Comparison of ENCODE assay signal across 10 cellular contexts in genomic region chr1:66281808-66282207, GRCh38.
DNase-seq lines count a peak whose midpoint lies in the region; ATAC-seq and TF ChIP-seq lines count a peak whose summit lies in the region.
"Had no signal": no experiment of that assay in that cellular context is flagged by ENCODE, and none has a peak within 500 bp of the region (broad histone marks: within the 10 kb centered on the region; RNA-seq: fewer than 3 reads in every experiment).

No MANE protein-coding gene starts in this region.

- DNase-seq in CD4-positive, alpha-beta memory T cell = no peak
- DNase-seq in activated naive CD8-positive, alpha-beta T cell treated with anti-CD3 and anti-CD28 coated beads, Interleukin-2, amount 10 ng/mL, durations not matched to agents 7 days and 5 days = no peak
- DNase-seq in naive thymus-derived CD8-positive, alpha-beta T cell = no peak
- DNase-seq in CD1c-positive myeloid dendritic cell (ENCODE audit: extremely low spot score) = no peak
- DNase-seq in NCI-H2081 treated with DMSO at 0.1 percent for 48 hours (lab: John Stamatoyannopoulos, UW) = no peak
- DNase-seq: anterior cingulate cortex had no signal

- H3K4me1 Mint-ChIP-seq in CD4-positive, alpha-beta memory T cell = peaks cover 73 to 98% (median 86%) of the 10 kb centered on the region in 4 donors
- H3K4me1 Mint-ChIP-seq in activated naive CD8-positive, alpha-beta T cell treated with anti-CD3 and anti-CD28 coated beads, Interleukin-2, amount 10 ng/mL, durations not matched to agents 7 days and 5 days = peaks cover 74% of the 10 kb centered on the region
- H3K4me1 Mint-ChIP-seq in naive thymus-derived CD8-positive, alpha-beta T cell = peaks cover 43 to 92% (median 87%) of the 10 kb centered on the region in 4 donors

- H3K4me3 Mint-ChIP-seq in CD4-positive, alpha-beta memory T cell = peak overlapping the region in 3 of 8 donors; percentile 11 to 51 (median 40)
- H3K4me3 Mint-ChIP-seq in activated naive CD8-positive, alpha-beta T cell treated with anti-CD3 and anti-CD28 coated beads, Interleukin-2, amount 10 ng/mL, durations not matched to agents 7 days and 5 days = no peak overlapping the region
- peak overlapping the region in 2 of 10 donors; percentile 34 to 48 for H3K4me3 Mint-ChIP-seq in naive thymus-derived CD8-positive, alpha-beta T cell
- H3K4me3 Mint-ChIP-seq: immature natural killer cell had no signal

- H3K27ac ChIP-seq in CD4-positive, alpha-beta memory T cell (ENCODE audit: low read depth, low read length) = peak overlapping the region; percentile 57
- H3K27ac ChIP-seq: suprapubic skin had no signal

- no peaks in the 10 kb centered on the region for H3K9me3 Mint-ChIP-seq in CD4-positive, alpha-beta memory T cell
- H3K9me3 Mint-ChIP-seq in activated naive CD8-positive, alpha-beta T cell treated with anti-CD3 and anti-CD28 coated beads, Interleukin-2, amount 10 ng/mL, durations not matched to agents 7 days and 5 days = no peaks in the 10 kb centered on the region
- H3K9me3 Mint-ChIP-seq in naive thymus-derived CD8-positive, alpha-beta T cell = no peaks in the 10 kb centered on the region

- intact Hi-C loops in CD4-positive, alpha-beta memory T cell (cut with micrococcal nuclease) = loop anchor here (1.0 to 2.0 kb wide), 6 partner anchors 19 to 164 kb away; no protein-coding TSS in a partner anchor

- POLR2A ChIA-PET in CD4-positive, alpha-beta memory T cell (lab: Charles Lee; ENCODE audit: partially characterized antibody) = interaction anchor here (0.6 to 9.9 kb wide), 12 partner anchors 7 to 163 kb away, joined by 3 to 65 read pairs (median 8); no protein-coding TSS in a partner anchor
- POLR2A ChIA-PET in activated naive CD8-positive, alpha-beta T cell treated with anti-CD3 and anti-CD28 coated beads, Interleukin-2, amount 10 ng/mL, durations not matched to agents 7 days and 5 days (lab: Charles Lee) = interaction anchor here (0.8 to 1.6 kb wide), 8 partner anchors 19 to 69 kb away, joined by 3 to 15 read pairs (median 4); no protein-coding TSS in a partner anchor
- POLR2A ChIA-PET in naive thymus-derived CD8-positive, alpha-beta T cell (lab: Charles Lee) = interaction anchor here (0.6 to 2.2 kb wide), 8 partner anchors 20 to 165 kb away, joined by 3 to 11 read pairs (median 4); no protein-coding TSS in a partner anchor

- no peak for ATAC-seq in activated naive CD8-positive, alpha-beta T cell treated with anti-CD3 and anti-CD28 coated beads, Interleukin-2, amount 10 ng/mL, durations not matched to agents 7 days and 5 days (ENCODE audit: low read depth)
- no peak for ATAC-seq in naive thymus-derived CD8-positive, alpha-beta T cell
- ATAC-seq in GM21619 (IDR thresholded peaks at IDR 0.05; ENCODE audit: unreplicated experiment) = no peak

- CTCF ChIA-PET in CD4-positive, alpha-beta memory T cell (lab: Charles Lee; ENCODE audit: partially characterized antibody) = interaction anchor here (1.0 to 3.7 kb wide), 21 partner anchors 8 to 321 kb away, joined by 3 to 63 read pairs (median 6); no protein-coding TSS in a partner anchor

- peaks cover 94% of the 10 kb centered on the region for H3K4me1 ChIP-seq in CD4-positive, alpha-beta memory T cell (ENCODE audit: insufficient read depth, low read length)

- peak overlapping the region; percentile 93 to 97 (median 95) for H3K27ac Mint-ChIP-seq in CD4-positive, alpha-beta memory T cell
- peak overlapping the region; percentile 75 for H3K27ac Mint-ChIP-seq in activated naive CD8-positive, alpha-beta T cell treated with anti-CD3 and anti-CD28 coated beads, Interleukin-2, amount 10 ng/mL, durations not matched to agents 7 days and 5 days
- peak overlapping the region; percentile 66 to 85 (median 77) for H3K27ac Mint-ChIP-seq in naive thymus-derived CD8-positive, alpha-beta T cell

- H3K27me3 Mint-ChIP-seq in CD4-positive, alpha-beta memory T cell = peaks cover 0 to 3% of the 10 kb centered on the region in 2 donors
- H3K27me3 Mint-ChIP-seq in activated naive CD8-positive, alpha-beta T cell treated with anti-CD3 and anti-CD28 coated beads, Interleukin-2, amount 10 ng/mL, durations not matched to agents 7 days and 5 days = no peaks in the 10 kb centered on the region
- no peaks in the 10 kb centered on the region for H3K27me3 Mint-ChIP-seq in naive thymus-derived CD8-positive, alpha-beta T cell

- no peaks in the 10 kb centered on the region for H3K9me3 ChIP-seq in CD4-positive, alpha-beta memory T cell (ENCODE audit: control insufficient read depth in 1 of 2, low read length in 2 of 2)
- H3K9me3 ChIP-seq: suprapubic skin had no signal

- no peaks in the 10 kb centered on the region for H3K36me3 ChIP-seq in CD4-positive, alpha-beta memory T cell (ENCODE audit: insufficient read depth, low read length)
- H3K36me3 ChIP-seq: suprapubic skin had no signal

- H3K27me3 ChIP-seq in CD4-positive, alpha-beta memory T cell (ENCODE audit: insufficient read depth, low read length) = no peaks in the 10 kb centered on the region
- H3K27me3 ChIP-seq: suprapubic skin had no signal

- peak; percentile 13 for TF ChIP-seq POLR2A in GM19099 (IDR thresholded peaks at IDR 0.05; ENCODE audit: extremely low read depth, insufficient read length, low read depth)

- peaks cover 0 to 3% of the 10 kb centered on the region in 2 donors for H3K36me3 Mint-ChIP-seq in CD4-positive, alpha-beta memory T cell
- peaks cover 4% of the 10 kb centered on the region for H3K36me3 Mint-ChIP-seq in activated naive CD8-positive, alpha-beta T cell treated with anti-CD3 and anti-CD28 coated beads, Interleukin-2, amount 10 ng/mL, durations not matched to agents 7 days and 5 days
- no peaks in the 10 kb centered on the region for H3K36me3 Mint-ChIP-seq in naive thymus-derived CD8-positive, alpha-beta T cell

- H3K4me3 ChIP-seq in CD4-positive, alpha-beta memory T cell (ENCODE audit: low read length in 2 of 2) = no peak overlapping the region
- H3K4me3 ChIP-seq: suprapubic skin had no signal
